Comparison of ENCODE assay signal across 8 cellular contexts in the genomic region with DNA sequence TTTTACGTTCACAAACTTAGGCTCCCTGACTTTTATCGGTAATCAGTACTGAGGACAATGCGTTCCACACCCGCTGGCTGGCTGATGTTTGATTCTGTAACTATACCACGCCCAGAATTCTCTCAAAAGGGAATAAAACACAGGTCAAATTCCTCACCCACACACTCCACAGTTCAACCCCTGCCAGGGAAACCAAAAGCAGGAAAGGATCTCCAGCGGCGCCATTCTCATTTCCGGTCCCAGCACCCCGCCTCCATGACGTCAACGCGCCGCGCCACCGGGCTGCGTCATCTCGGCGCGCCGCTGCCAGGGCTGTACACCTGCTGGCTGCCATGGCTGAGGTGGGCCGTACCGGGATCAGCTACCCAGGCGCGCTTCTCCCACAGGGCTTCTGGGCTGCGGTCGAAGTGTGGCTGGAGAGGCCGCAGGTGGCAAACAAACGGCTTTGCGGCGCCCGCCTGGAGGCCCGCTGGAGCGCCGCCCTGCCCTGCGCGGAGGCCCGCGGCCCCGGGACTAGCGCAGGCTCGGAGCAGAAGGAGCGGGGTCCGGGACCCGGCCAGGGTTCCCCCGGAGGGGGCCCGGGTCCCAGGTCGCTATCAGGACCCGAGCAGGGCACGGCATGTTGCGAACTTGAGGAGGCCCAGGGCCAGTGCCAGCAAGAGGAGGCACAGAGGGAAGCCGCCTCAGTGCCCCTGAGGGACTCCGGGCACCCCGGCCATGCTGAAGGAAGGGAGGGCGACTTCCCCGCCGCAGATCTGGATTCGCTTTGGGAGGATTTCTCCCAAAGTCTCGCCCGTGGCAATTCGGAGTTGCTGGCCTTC. TPM values are rescaled to one million over a fixed set of nuclear protein-coding genes. Genes with fewer than 3 reads are reported as not detected.
A peak's percentile ranks its signal among the peaks of the same experiment; 100 is the strongest.
DNase-seq lines count a peak whose midpoint lies in the region; ATAC-seq and TF ChIP-seq lines count a peak whose summit lies in the region.

A gene (minus strand): TSS at position 233 of the 821 bp plus-strand sequence. CDS start 24,202 bp downstream, outside the sequence.
A gene with protein sequence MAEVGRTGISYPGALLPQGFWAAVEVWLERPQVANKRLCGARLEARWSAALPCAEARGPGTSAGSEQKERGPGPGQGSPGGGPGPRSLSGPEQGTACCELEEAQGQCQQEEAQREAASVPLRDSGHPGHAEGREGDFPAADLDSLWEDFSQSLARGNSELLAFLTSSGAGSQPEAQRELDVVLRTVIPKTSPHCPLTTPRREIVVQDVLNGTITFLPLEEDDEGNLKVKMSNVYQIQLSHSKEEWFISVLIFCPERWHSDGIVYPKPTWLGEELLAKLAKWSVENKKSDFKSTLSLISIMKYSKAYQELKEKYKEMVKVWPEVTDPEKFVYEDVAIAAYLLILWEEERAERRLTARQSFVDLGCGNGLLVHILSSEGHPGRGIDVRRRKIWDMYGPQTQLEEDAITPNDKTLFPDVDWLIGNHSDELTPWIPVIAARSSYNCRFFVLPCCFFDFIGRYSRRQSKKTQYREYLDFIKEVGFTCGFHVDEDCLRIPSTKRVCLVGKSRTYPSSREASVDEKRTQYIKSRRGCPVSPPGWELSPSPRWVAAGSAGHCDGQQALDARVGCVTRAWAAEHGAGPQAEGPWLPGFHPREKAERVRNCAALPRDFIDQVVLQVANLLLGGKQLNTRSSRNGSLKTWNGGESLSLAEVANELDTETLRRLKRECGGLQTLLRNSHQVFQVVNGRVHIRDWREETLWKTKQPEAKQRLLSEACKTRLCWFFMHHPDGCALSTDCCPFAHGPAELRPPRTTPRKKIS (plus strand): TSS at position 287 of the 821 bp plus-strand sequence. CDS start 46 bp downstream, at position 333.

- H3K27me3 ChIP-seq in psoas muscle (ENCODE audit: insufficient read depth in 3 of 3, low read length in 2 of 3) = no peaks in the 10 kb centered on the region

- peak within 1 kb of the TSS; percentile 98 for H3K27ac Mint-ChIP-seq in T-helper 2 cell treated with Interferon-gamma antibody and Interleukin-4, amounts not matched to agents 5 μg/mL and 100 μg/mL, for 36 hours

- H3K4me3 ChIP-seq in psoas muscle = peak within 1 kb of the TSS; percentile 87
- peak within 1 kb of the TSS; percentile 100 for H3K4me3 ChIP-seq in urinary bladder (ENCODE audit: low read depth, low read length)

- H3K36me3 ChIP-seq in psoas muscle (ENCODE audit: insufficient read depth in 1 of 2, low read depth in 1 of 2) (no peaks in the 10 kb centered on the region), urinary bladder (ENCODE audit: insufficient read depth) (no peaks in the 10 kb centered on the region)

- intact Hi-C loops in left ventricle myocardium superior (cut with micrococcal nuclease) = no loop called here
- intact Hi-C loops in psoas muscle (cut with DNase I) = no loop called here

- peak within 1 kb of the TSS; percentile 92 for H3K4me3 Mint-ChIP-seq in T-helper 2 cell treated with Interferon-gamma antibody and Interleukin-4, amounts not matched to agents 5 μg/mL and 100 μg/mL, for 36 hours

- no peak for TF ChIP-seq CTCF in psoas muscle (IDR thresholded peaks at IDR 0.05)

- H3K4me1 ChIP-seq in psoas muscle (peaks cover 31% of the 10 kb centered on the region), urinary bladder (ENCODE audit: insufficient read depth) (peaks cover 3% of the 10 kb centered on the region)

- DNase-seq in NCI-H187 treated with DMSO at 0.1 percent for 48 hours (lab: John Stamatoyannopoulos, UW) (peak; percentile 47), anterior cingulate cortex (lab: John Stamatoyannopoulos, UW) (peak; percentile 5 to 96 (median 85)), left ventricle myocardium superior (peak; percentile 95), psoas muscle (peak; percentile 92 to 95)
- DNase-seq in T-helper 2 cell treated with Interferon-gamma antibody and Interleukin-4, amounts not matched to agents 5 μg/mL and 100 μg/mL, for 36 hours (ENCODE audit: low spot score) = peak; percentile 96

- peaks cover 5% of the 10 kb centered on the region for H3K9me3 Mint-ChIP-seq in T-helper 2 cell treated with Interferon-gamma antibody and Interleukin-4, amounts not matched to agents 5 μg/mL and 100 μg/mL, for 36 hours

- peaks cover 47% of the 10 kb centered on the region for H3K4me1 Mint-ChIP-seq in T-helper 2 cell treated with Interferon-gamma antibody and Interleukin-4, amounts not matched to agents 5 μg/mL and 100 μg/mL, for 36 hours (ENCODE audit: low read depth)

- no peaks in the 10 kb centered on the region for H3K27me3 Mint-ChIP-seq in T-helper 2 cell treated with Interferon-gamma antibody and Interleukin-4, amounts not matched to agents 5 μg/mL and 100 μg/mL, for 36 hours (ENCODE audit: low read depth)

- peak; percentile 88 for ATAC-seq in GM18498 (IDR thresholded peaks at IDR 0.05; ENCODE audit: unreplicated experiment)
- ATAC-seq in HG02884 (IDR thresholded peaks at IDR 0.05; ENCODE audit: unreplicated experiment) = peak; percentile 83
- ATAC-seq in left ventricle myocardium superior = peak; percentile 94
- peak; percentile 95 to 99 (median 98) for ATAC-seq in psoas muscle

- H3K9me3 ChIP-seq in psoas muscle = no peaks in the 10 kb centered on the region

- WGBS in psoas muscle, 3 donors = 0% methylated on average over 51 to 60 of the region's 60 CpGs
- under 1% methylated on average over 60 of the region's 60 CpGs for WGBS in urinary bladder

- H3K27ac ChIP-seq in psoas muscle (peak within 1 kb of the TSS; percentile 94), urinary bladder (ENCODE audit: low read depth) (peak within 1 kb of the TSS; percentile 95)

- peaks cover 10% of the 10 kb centered on the region for H3K36me3 Mint-ChIP-seq in T-helper 2 cell treated with Interferon-gamma antibody and Interleukin-4, amounts not matched to agents 5 μg/mL and 100 μg/mL, for 36 hours (ENCODE audit: low read depth)

RNA-seq across cellular contexts. Expression of the first gene that starts in this region (rescaled TPM):
- 25.8 TPM for total RNA-seq in left ventricle myocardium superior
- 10 to 100 TPM; 10.3 to 18.8 (median 12.6) TPM for total RNA-seq in psoas muscle
- polyA plus RNA-seq in psoas muscle = 10 to 100 TPM in 1 of 3 donors, 1 to 10 TPM in 2; 5.6 to 10.8 (median 8.1) TPM
- total RNA-seq in urinary bladder = 36.6 TPM
- 17.4 TPM for polyA plus RNA-seq in urinary bladder

RNA-seq across cellular contexts. Expression of the second gene that starts in this region (rescaled TPM):
- total RNA-seq in left ventricle myocardium superior (8.4 TPM), psoas muscle (1 to 10 TPM; 5.4 to 9.1 (median 6.8) TPM), urinary bladder (17.5 TPM)
- polyA plus RNA-seq in psoas muscle (1 to 10 TPM; 3.4 to 5.0 (median 3.6) TPM), urinary bladder (10.4 TPM)

Comparison
In these comparisons a context has a peak if more than half of its experiments do, and no peak if none do; other contexts are left out.
1. Peak in every context shown above with its lines: DNase-seq, ATAC-seq, H3K4me3 ChIP-seq and H3K27ac ChIP-seq.